In genomic region chr15:65192016-65192415, GRCh38 we compare ENCODE assay signal across 2 cellular contexts.
TF ChIP-seq lines count a peak whose summit lies in the region.

No MANE protein-coding gene starts in this region.

TF ChIP-seq in HCT116, 20 proteins besides CTCF, POLR2A, EP300 and RAD21 (continued from another document):
- TF ChIP-seq CBX3 (IDR thresholded peaks at IDR 0.05; ENCODE audit: low read depth) (no peak), ATF3 (IDR thresholded peaks at IDR 0.05) (no peak), ZFX (IDR thresholded peaks at IDR 0.05) (no peak)

TF ChIP-seq in WTC11, 78 proteins besides CTCF, POLR2A, EP300 and RAD21 (continued from another document):
- TF ChIP-seq IRF1 (CRISPR knock-in tag; IDR thresholded peaks at IDR 0.05): no peak
- no peak for TF ChIP-seq ELF4 (CRISPR knock-in tag; IDR thresholded peaks at IDR 0.05; ENCODE audit: low read depth)
- no peak for TF ChIP-seq MAX (CRISPR knock-in tag; IDR thresholded peaks at IDR 0.05)
- TF ChIP-seq FOXJ3 (CRISPR knock-in tag; IDR thresholded peaks at IDR 0.05; ENCODE audit: borderline replicate concordance): no peak
- TF ChIP-seq TEAD4 (CRISPR knock-in tag; IDR thresholded peaks at IDR 0.05): no peak
- no peak for TF ChIP-seq ZNF396 (CRISPR knock-in tag; IDR thresholded peaks at IDR 0.05; ENCODE audit: borderline replicate concordance)
- TF ChIP-seq PRRX2 (CRISPR knock-in tag; IDR thresholded peaks at IDR 0.05): no peak
- TF ChIP-seq ATF3 (CRISPR knock-in tag; conservative IDR thresholded peaks at IDR 0.05): no peak
TF ChIP-seq in WTC11: peak in this region for 0.
